ENCODE assay signal across 17 cellular contexts in the genomic region with DNA sequence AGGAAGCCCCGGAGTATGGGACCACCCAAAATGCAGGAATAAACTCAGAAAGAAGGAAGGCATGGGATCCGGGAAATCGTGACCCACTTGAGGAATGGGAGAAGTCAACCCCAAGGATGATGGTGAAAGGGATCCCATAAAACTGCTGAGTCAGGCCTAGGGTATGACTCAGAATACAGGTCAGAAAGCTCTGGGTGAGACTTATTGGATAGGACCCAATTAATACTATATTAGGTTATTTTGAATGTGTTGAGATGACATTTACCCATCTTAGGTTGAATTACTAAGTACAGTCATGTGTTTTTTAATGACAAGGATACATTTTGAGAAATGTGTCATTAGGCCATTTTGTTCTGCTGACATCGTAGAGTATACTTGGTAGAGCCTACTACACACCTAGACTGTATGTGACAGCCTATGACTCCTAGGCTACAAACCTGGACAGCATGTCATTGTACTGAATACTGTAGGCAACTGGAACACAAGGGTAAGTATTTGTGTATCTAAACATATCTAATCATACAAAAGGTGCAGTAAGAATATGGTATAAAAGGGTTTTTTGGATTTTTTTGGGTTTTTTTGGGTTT.
"Had no signal": no experiment of that assay in that cellular context is flagged by ENCODE, and none has a peak within 500 bp of the region (broad histone marks: within the 10 kb centered on the region; RNA-seq: fewer than 3 reads in every experiment).

No MANE protein-coding gene starts in this region.

- H3K9me3 ChIP-seq: ascending aorta, gastroesophageal sphincter, heart right ventricle, stomach, testis, upper lobe of left lung had no signal

- H3K4me1 ChIP-seq: ascending aorta, gastroesophageal sphincter, stomach, testis, upper lobe of left lung had no signal

- H3K4me3 ChIP-seq: ascending aorta, gastroesophageal sphincter, heart right ventricle, lung, stomach, testis, upper lobe of left lung had no signal

- H3K27me3 ChIP-seq: ascending aorta, gastroesophageal sphincter, heart right ventricle, stomach, testis, upper lobe of left lung had no signal

- H3K36me3 ChIP-seq: ascending aorta, gastroesophageal sphincter, heart right ventricle, stomach, upper lobe of left lung had no signal

- ATAC-seq: activated T-helper 17 cell treated with anti-CD3 and anti-CD28 coated beads, Interleukin-2, amount 50 U/mL, for 72 hours; effector memory CD8-positive, alpha-beta T cell; gastroesophageal sphincter; heart right ventricle; left colon; right cardiac atrium; WTC11 had no signal

- DNase-seq: activated CD4-positive, alpha-beta T cell treated with anti-CD3 and anti-CD28 coated beads, Interleukin-2, amount 10 ng/mL, durations not matched to agents 7 days and 5 days; activated naive CD4-positive, alpha-beta T cell treated with Interleukin-2 at 50 U/mL for 16 hours; activated T-cell treated with anti-CD3 and anti-CD28 coated beads for 4 hours; dermis blood vessel endothelial cell; effector memory CD8-positive, alpha-beta T cell; heart right ventricle; left colon; midbrain; right cardiac atrium; stomach; testis had no signal

- H3K27ac ChIP-seq: ascending aorta, gastroesophageal sphincter, heart right ventricle, stomach, testis, upper lobe of left lung had no signal
